Comparison of ENCODE assay signal across 2 cellular contexts in the genomic region with DNA sequence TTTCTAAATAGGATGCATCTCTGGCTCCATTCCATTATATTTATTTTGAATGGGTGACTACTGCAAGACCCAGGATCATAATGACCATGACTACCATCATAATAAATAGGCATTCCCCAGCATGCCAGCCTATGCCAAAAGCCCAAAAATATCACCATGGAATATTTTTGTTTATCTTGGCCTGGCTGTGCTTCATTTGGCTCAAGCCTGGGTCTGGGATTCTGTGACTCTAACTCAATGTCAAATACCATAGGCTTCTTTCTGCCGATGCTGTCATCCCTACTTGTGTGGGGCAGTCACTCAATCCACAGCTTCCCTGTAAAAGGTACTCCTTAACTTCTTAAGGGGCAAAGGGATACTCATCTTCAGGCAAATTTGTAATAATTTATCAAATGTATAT.
TF ChIP-seq lines count a peak whose summit lies in the region.

No MANE protein-coding gene starts in this region.

TF ChIP-seq in SK-N-SH, 30 proteins besides CTCF, POLR2A, EP300 and RAD21 (continued from another document):
- TF ChIP-seq, protein P1, sequence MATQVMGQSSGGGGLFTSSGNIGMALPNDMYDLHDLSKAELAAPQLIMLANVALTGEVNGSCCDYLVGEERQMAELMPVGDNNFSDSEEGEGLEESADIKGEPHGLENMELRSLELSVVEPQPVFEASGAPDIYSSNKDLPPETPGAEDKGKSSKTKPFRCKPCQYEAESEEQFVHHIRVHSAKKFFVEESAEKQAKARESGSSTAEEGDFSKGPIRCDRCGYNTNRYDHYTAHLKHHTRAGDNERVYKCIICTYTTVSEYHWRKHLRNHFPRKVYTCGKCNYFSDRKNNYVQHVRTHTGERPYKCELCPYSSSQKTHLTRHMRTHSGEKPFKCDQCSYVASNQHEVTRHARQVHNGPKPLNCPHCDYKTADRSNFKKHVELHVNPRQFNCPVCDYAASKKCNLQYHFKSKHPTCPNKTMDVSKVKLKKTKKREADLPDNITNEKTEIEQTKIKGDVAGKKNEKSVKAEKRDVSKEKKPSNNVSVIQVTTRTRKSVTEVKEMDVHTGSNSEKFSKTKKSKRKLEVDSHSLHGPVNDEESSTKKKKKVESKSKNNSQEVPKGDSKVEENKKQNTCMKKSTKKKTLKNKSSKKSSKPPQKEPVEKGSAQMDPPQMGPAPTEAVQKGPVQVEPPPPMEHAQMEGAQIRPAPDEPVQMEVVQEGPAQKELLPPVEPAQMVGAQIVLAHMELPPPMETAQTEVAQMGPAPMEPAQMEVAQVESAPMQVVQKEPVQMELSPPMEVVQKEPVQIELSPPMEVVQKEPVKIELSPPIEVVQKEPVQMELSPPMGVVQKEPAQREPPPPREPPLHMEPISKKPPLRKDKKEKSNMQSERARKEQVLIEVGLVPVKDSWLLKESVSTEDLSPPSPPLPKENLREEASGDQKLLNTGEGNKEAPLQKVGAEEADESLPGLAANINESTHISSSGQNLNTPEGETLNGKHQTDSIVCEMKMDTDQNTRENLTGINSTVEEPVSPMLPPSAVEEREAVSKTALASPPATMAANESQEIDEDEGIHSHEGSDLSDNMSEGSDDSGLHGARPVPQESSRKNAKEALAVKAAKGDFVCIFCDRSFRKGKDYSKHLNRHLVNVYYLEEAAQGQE (IDR thresholded peaks at IDR 0.05; ENCODE audit: low read depth, low read length): no peak
- TF ChIP-seq TEAD4 (IDR thresholded peaks at IDR 0.05; ENCODE audit: borderline replicate concordance, insufficient read depth) (no peak), EZH2phosphoT487 (IDR thresholded peaks at IDR 0.05; ENCODE audit: borderline replicate concordance, low read depth) (no peak), NFIC (IDR thresholded peaks at IDR 0.05; ENCODE audit: borderline replicate concordance) (peak; percentile 55)
- TF ChIP-seq, protein P2, sequence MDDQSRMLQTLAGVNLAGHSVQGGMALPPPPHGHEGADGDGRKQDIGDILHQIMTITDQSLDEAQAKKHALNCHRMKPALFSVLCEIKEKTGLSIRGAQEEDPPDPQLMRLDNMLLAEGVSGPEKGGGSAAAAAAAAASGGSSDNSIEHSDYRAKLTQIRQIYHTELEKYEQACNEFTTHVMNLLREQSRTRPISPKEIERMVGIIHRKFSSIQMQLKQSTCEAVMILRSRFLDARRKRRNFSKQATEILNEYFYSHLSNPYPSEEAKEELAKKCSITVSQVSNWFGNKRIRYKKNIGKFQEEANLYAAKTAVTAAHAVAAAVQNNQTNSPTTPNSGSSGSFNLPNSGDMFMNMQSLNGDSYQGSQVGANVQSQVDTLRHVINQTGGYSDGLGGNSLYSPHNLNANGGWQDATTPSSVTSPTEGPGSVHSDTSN (IDR thresholded peaks at IDR 0.05): peak; percentile 62

TF ChIP-seq in SK-N-SH treated with all-trans-retinoic acid at 6 μM for 48 hours, 23 proteins besides CTCF, POLR2A, EP300 and RAD21 (continued from another document):
- TF ChIP-seq, protein P3, sequence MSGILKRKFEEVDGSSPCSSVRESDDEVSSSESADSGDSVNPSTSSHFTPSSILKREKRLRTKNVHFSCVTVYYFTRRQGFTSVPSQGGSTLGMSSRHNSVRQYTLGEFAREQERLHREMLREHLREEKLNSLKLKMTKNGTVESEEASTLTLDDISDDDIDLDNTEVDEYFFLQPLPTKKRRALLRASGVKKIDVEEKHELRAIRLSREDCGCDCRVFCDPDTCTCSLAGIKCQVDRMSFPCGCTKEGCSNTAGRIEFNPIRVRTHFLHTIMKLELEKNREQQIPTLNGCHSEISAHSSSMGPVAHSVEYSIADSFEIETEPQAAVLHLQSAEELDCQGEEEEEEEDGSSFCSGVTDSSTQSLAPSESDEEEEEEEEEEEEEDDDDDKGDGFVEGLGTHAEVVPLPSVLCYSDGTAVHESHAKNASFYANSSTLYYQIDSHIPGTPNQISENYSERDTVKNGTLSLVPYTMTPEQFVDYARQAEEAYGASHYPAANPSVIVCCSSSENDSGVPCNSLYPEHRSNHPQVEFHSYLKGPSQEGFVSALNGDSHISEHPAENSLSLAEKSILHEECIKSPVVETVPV (CRISPR knock-in tag; IDR thresholded peaks at IDR 0.05): no peak
- TF ChIP-seq ISL1 (CRISPR knock-in tag; IDR thresholded peaks at IDR 0.05): no peak
- TF ChIP-seq, protein P4, sequence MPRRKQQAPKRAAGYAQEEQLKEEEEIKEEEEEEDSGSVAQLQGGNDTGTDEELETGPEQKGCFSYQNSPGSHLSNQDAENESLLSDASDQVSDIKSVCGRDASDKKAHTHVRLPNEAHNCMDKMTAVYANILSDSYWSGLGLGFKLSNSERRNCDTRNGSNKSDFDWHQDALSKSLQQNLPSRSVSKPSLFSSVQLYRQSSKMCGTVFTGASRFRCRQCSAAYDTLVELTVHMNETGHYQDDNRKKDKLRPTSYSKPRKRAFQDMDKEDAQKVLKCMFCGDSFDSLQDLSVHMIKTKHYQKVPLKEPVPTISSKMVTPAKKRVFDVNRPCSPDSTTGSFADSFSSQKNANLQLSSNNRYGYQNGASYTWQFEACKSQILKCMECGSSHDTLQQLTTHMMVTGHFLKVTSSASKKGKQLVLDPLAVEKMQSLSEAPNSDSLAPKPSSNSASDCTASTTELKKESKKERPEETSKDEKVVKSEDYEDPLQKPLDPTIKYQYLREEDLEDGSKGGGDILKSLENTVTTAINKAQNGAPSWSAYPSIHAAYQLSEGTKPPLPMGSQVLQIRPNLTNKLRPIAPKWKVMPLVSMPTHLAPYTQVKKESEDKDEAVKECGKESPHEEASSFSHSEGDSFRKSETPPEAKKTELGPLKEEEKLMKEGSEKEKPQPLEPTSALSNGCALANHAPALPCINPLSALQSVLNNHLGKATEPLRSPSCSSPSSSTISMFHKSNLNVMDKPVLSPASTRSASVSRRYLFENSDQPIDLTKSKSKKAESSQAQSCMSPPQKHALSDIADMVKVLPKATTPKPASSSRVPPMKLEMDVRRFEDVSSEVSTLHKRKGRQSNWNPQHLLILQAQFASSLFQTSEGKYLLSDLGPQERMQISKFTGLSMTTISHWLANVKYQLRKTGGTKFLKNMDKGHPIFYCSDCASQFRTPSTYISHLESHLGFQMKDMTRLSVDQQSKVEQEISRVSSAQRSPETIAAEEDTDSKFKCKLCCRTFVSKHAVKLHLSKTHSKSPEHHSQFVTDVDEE (CRISPR knock-in tag; IDR thresholded peaks at IDR 0.05): no peak
- TF ChIP-seq, protein P5, sequence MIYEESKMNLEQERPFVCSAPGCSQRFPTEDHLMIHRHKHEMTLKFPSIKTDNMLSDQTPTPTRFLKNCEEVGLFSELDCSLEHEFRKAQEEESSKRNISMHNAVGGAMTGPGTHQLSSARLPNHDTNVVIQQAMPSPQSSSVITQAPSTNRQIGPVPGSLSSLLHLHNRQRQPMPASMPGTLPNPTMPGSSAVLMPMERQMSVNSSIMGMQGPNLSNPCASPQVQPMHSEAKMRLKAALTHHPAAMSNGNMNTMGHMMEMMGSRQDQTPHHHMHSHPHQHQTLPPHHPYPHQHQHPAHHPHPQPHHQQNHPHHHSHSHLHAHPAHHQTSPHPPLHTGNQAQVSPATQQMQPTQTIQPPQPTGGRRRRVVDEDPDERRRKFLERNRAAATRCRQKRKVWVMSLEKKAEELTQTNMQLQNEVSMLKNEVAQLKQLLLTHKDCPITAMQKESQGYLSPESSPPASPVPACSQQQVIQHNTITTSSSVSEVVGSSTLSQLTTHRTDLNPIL (CRISPR knock-in tag; IDR thresholded peaks at IDR 0.05; ENCODE audit: low read depth): no peak
- TF ChIP-seq ZNF565 (CRISPR knock-in tag; conservative IDR thresholded peaks at IDR 0.05; ENCODE audit: low read depth): no peak
- TF ChIP-seq BACH2 (CRISPR knock-in tag; IDR thresholded peaks at IDR 0.05; ENCODE audit: borderline replicate concordance): no peak
